ENCODE assay signal across 11 cellular contexts in the genomic region with DNA sequence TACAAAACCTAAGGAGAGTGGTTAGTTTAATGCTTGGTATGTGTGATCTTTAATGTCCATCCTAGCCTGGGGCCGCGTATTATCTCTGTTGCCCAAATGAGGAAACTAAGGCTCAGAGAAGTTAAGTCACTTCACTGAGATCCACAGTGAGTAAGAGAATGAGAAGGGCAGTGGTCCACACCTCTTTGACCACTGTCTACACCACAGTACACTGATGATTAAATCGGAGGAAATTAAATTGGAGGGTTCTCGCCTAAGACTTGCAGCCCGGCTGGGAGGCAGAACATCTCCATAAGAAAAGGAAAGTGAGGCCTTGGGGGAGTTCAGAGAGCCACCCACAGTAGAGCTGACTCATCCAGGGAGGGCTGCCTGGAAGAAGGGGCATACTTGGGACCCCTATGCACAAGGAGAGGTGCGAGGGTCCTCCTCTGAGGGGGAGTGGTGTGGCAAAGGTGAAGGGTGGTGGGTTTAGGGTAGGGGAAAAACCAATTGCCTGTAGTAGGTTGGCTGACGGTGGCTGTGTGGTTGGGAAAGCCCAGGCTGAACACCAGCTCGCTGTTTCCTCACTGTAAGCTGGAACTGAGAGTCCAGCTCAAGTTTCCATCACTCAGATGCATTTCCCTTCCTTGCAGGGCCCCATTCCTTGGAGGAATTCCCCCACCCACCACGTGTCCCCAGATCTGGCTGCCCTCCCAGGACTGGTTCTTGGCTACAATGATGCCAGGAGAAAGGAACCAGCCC. TPM values are rescaled to one million over a fixed set of nuclear protein-coding genes. Genes with fewer than 3 reads are reported as not detected.
DNase-seq lines count a peak whose midpoint lies in the region; ATAC-seq lines count a peak whose summit lies in the region.
"Had no signal": no experiment of that assay in that cellular context is flagged by ENCODE, and none has a peak within 500 bp of the region (broad histone marks: within the 10 kb centered on the region; RNA-seq: fewer than 3 reads in every experiment).

No MANE protein-coding gene starts in this region.

- CTCF ChIA-PET in activated CD8-positive, alpha-beta memory T cell treated with anti-CD3 and anti-CD28 coated beads, Interleukin-2, amount 10 ng/mL, durations not matched to agents 7 days and 5 days (lab: Charles Lee), result interaction anchor here (1.2 to 2.1 kb wide), 2 partner anchors 26 to 308 kb away, joined by 6 read pairs; partner anchors contain the start of gene TMEM272

- ATAC-seq in activated CD8-positive, alpha-beta memory T cell treated with anti-CD3 and anti-CD28 coated beads, Interleukin-2, amount 10 ng/mL, durations not matched to agents 7 days and 5 days, result no peak
- ATAC-seq in stimulated activated naive CD8-positive, alpha-beta T cell treated with anti-CD3 and anti-CD28 coated beads, Interleukin-15, Interleukin-2, amounts not matched to agents 100 U/mL and 50 U/mL, for 24 hours, result peak; percentile 66
- no peak for ATAC-seq in HG03342 (IDR thresholded peaks at IDR 0.05; ENCODE audit: unreplicated experiment)

- no peaks in the 10 kb centered on the region for H3K9me3 Mint-ChIP-seq in activated CD8-positive, alpha-beta memory T cell treated with anti-CD3 and anti-CD28 coated beads, Interleukin-2, amount 10 ng/mL, durations not matched to agents 7 days and 5 days (ENCODE audit: low read depth)

- H3K36me3 Mint-ChIP-seq in activated CD8-positive, alpha-beta memory T cell treated with anti-CD3 and anti-CD28 coated beads, Interleukin-2, amount 10 ng/mL, durations not matched to agents 7 days and 5 days, result no peaks in the 10 kb centered on the region

- no peak overlapping the region for H3K27ac Mint-ChIP-seq in activated CD8-positive, alpha-beta memory T cell treated with anti-CD3 and anti-CD28 coated beads, Interleukin-2, amount 10 ng/mL, durations not matched to agents 7 days and 5 days

- no peak overlapping the region for H3K4me3 Mint-ChIP-seq in activated CD8-positive, alpha-beta memory T cell treated with anti-CD3 and anti-CD28 coated beads, Interleukin-2, amount 10 ng/mL, durations not matched to agents 7 days and 5 days

- peak; percentile 82 for DNase-seq in activated CD8-positive, alpha-beta memory T cell treated with anti-CD3 and anti-CD28 coated beads for 24 hours
- DNase-seq in activated CD8-positive, alpha-beta memory T cell treated with anti-CD3 and anti-CD28 coated beads, Interleukin-2, amount 10 ng/mL, durations not matched to agents 7 days and 5 days, result no peak
- peak; percentile 42 to 64 for DNase-seq in activated CD4-positive, alpha-beta T cell treated with anti-CD3 and anti-CD28 coated beads, Interleukin-2, amount 50 U/mL, for 24 hours (ENCODE audit: low read depth in 1 of 2, low spot score in 1 of 2)
- DNase-seq in glomerular visceral epithelial cell (ENCODE audit: extremely low spot score) (peak; percentile 18), NCI-H2171 (lab: John Stamatoyannopoulos, UW) (no peak), cerebellum (ENCODE audit: low spot score) (no peak)
- peak; percentile 73 for DNase-seq in stimulated activated naive CD8-positive, alpha-beta T cell treated with anti-CD3 and anti-CD28 coated beads, Interleukin-15, Interleukin-2, amounts not matched to agents 100 U/mL and 50 U/mL, for 24 hours
- DNase-seq: NCI-H1105, WERI-Rb-1 had no signal

- no peaks in the 10 kb centered on the region for H3K27me3 Mint-ChIP-seq in activated CD8-positive, alpha-beta memory T cell treated with anti-CD3 and anti-CD28 coated beads, Interleukin-2, amount 10 ng/mL, durations not matched to agents 7 days and 5 days

- peaks cover 56% of the 10 kb centered on the region for H3K4me1 Mint-ChIP-seq in activated CD8-positive, alpha-beta memory T cell treated with anti-CD3 and anti-CD28 coated beads, Interleukin-2, amount 10 ng/mL, durations not matched to agents 7 days and 5 days

RNA-seq across cellular contexts. Expression of gene DHRS12, which starts 15.0 kb away (rescaled TPM):
- 1 to 10 TPM; 6.0 to 6.6 TPM for total RNA-seq in activated CD8-positive, alpha-beta memory T cell treated with anti-CD3 and anti-CD28 coated beads, Interleukin-2, amount 10 ng/mL, durations not matched to agents 7 days and 5 days
- 3.1 TPM for total RNA-seq in cerebellum

RNA-seq across cellular contexts. Expression of gene TMEM272, which starts 26.0 kb away (rescaled TPM):
- under 1 TPM; 0.09 TPM for total RNA-seq in activated CD8-positive, alpha-beta memory T cell treated with anti-CD3 and anti-CD28 coated beads, Interleukin-2, amount 10 ng/mL, durations not matched to agents 7 days and 5 days
- 1.2 TPM for total RNA-seq in cerebellum
- total RNA-seq: fibroblast of villous mesenchyme had no signal

RNA-seq across cellular contexts. Expression of gene CCDC70, which starts 42.8 kb away (rescaled TPM):
- total RNA-seq in activated CD8-positive, alpha-beta memory T cell treated with anti-CD3 and anti-CD28 coated beads, Interleukin-2, amount 10 ng/mL, durations not matched to agents 7 days and 5 days, result not detected
- total RNA-seq in cerebellum, result not detected
- total RNA-seq: fibroblast of villous mesenchyme had no signal

Comparison
In these comparisons a context has a peak if more than half of its experiments do, and no peak if none do; other contexts are left out.
1. DNase-seq: peak in activated CD8-positive, alpha-beta memory T cell treated with anti-CD3 and anti-CD28 coated beads for 24 hours (single experiment), activated CD4-positive, alpha-beta T cell treated with anti-CD3 and anti-CD28 coated beads, Interleukin-2, amount 50 U/mL, for 24 hours (2 of 2), glomerular visceral epithelial cell (single experiment) and stimulated activated naive CD8-positive, alpha-beta T cell treated with anti-CD3 and anti-CD28 coated beads, Interleukin-15, Interleukin-2, amounts not matched to agents 100 U/mL and 50 U/mL, for 24 hours (single experiment); none in activated CD8-positive, alpha-beta memory T cell treated with anti-CD3 and anti-CD28 coated beads, Interleukin-2, amount 10 ng/mL, durations not matched to agents 7 days and 5 days (single experiment), NCI-H2171 (single experiment) and cerebellum (single experiment).